Comparison of ENCODE assay signal across 6 cellular contexts in genomic region chr10:131895116-131895515, GRCh38.
"Had no signal": no experiment of that assay in that cellular context is flagged by ENCODE, and none has a peak within 500 bp of the region (broad histone marks: within the 10 kb centered on the region; RNA-seq: fewer than 3 reads in every experiment).

No MANE protein-coding gene starts in this region.

- H3K4me2 ChIP-seq: GM23338 had no signal

- H3K4me3 ChIP-seq: GM23338 had no signal

- ATAC-seq: GM23338, HCT116, HepG2 had no signal

- H3K9me3 Mint-ChIP-seq: GM23338, H9, HFFc6, IgD-negative memory B cell had no signal

- DNase-seq: H9, HFFc6 had no signal

- H3K36me3 Mint-ChIP-seq: IgD-negative memory B cell had no signal

- H2AFZ ChIP-seq: GM23338 had no signal

- H3K27ac Mint-ChIP-seq: GM23338, H9, HFFc6 had no signal

- H3K4me3 Mint-ChIP-seq: GM23338, H9, HFFc6 had no signal
